ENCODE assay signal across 8 cellular contexts in the genomic region with DNA sequence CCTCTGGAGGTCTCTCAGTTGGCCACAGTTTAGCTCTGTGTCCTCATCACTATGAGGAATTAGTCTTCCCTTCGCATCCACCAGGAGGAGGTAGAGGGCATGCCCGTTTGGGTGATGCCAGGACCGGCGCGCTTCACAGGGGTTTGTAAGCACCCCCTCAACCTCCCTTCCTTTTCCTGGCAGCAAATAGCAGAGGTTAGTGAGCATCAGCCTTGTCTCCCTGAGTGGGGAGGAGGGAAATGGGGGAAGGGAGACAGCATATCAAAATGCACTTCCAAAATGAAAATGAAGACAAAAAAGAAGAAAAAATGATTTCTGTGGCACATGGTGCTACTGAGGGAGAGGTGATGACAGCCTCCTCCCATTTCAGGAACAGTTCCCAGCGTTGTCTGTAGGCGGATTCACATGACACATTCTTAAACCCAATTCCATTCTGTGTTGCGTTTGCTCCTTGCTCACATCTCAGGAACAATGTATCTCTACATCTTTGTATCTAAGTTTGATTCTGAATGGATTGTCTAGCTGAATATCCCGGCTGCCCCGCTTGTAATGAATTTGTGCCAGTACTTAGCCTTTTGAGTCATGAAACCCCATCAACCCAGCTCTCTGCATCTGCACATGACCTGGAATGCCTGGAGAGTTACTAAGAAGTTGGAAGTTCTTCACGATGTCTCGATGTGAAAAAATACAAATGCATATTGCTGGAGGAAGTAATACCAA. TPM values are rescaled to one million over a fixed set of nuclear protein-coding genes. Genes with fewer than 3 reads are reported as not detected.
A peak's percentile ranks its signal among the peaks of the same experiment; 100 is the strongest.
DNase-seq lines count a peak whose midpoint lies in the region; ATAC-seq, FAIRE-seq and TF ChIP-seq lines count a peak whose summit lies in the region.

No MANE protein-coding gene starts in this region.

- no peaks in the 10 kb centered on the region for H3K36me3 ChIP-seq in bronchial epithelial cell (ENCODE audit: control insufficient read depth, insufficient read depth, low read length)

- FAIRE-seq in bronchial epithelial cell (lab: Jason Lieb, UNC), result no peak

- DNase-seq in NCI-H345 (lab: John Stamatoyannopoulos, UW) (peak; percentile 39), NCI-H345 treated with DMSO at 0.1 percent for 48 hours (lab: John Stamatoyannopoulos, UW; ENCODE audit: unreplicated experiment) (no peak), NCI-H1694 treated with DMSO at 0.1 percent for 48 hours (lab: John Stamatoyannopoulos, UW) (peak; percentile 81), bronchial epithelial cell (ENCODE audit: low read depth) (peak; percentile 63), inferior parietal cortex (ENCODE audit: extremely low spot score) (peak; percentile 79)
- DNase-seq in stimulated activated CD4-positive, alpha-beta T cell treated with anti-CD3 and anti-CD28 coated beads, Interleukin-12 subunit alpha, Interleukin-12 subunit beta, amount 100 ng/mL, for 24 hours (ENCODE audit: low read depth in 2 of 2), result peak; percentile 11 to 42

- ATAC-seq in GM18502 (IDR thresholded peaks at IDR 0.05; ENCODE audit: poor library complexity, unreplicated experiment), result no peak

- H3K27ac ChIP-seq in VCaP, result no peak overlapping the region

- TF ChIP-seq CTCF in VCaP (conservative IDR thresholded peaks at IDR 0.05) (peak; percentile 86), bronchial epithelial cell (IDR thresholded peaks at IDR 0.05; ENCODE audit: insufficient read depth, low read length, severe bottlenecking) (peak; percentile 77)

- H3K27me3 ChIP-seq in bronchial epithelial cell (ENCODE audit: control insufficient read depth, insufficient read depth, low read length), result peaks cover 2% of the 10 kb centered on the region

- no peak overlapping the region for H3K4me3 ChIP-seq in bronchial epithelial cell (ENCODE audit: low read depth, low read length)

RNA-seq across cellular contexts. Expression of a gene that starts 45.1 kb away (rescaled TPM):
- 3.9 and 11.4 TPM in 2 replicates for total RNA-seq in bronchial epithelial cell

RNA-seq across cellular contexts. Expression of a gene that starts 56.1 kb away (rescaled TPM):
- total RNA-seq in bronchial epithelial cell, result 21.1 and 24.0 TPM in 2 replicates
